20 cellular contexts compared by ENCODE assay signal in genomic region chr12:132207083-132207775, GRCh38.
"Had no signal": no experiment of that assay in that cellular context is flagged by ENCODE, and none has a peak within 500 bp of the region (broad histone marks: within the 10 kb centered on the region; RNA-seq: fewer than 3 reads in every experiment).

No MANE protein-coding gene starts in this region.

- H3K4me3 ChIP-seq: esophagus muscularis mucosa, gastroesophageal sphincter, left ventricle myocardium inferior, lung, sigmoid colon, skin epidermis had no signal

- ATAC-seq: effector memory CD8-positive, alpha-beta T cell; gastroesophageal sphincter; left cardiac atrium; natural killer cell treated with Interleukin-12 subunit alpha and Interleukin-12 subunit beta and Interleukin-15 and Interleukin-18, amount 100 ng/mL, for 72 hours had no signal

- H3K27ac ChIP-seq: epithelial cell of prostate, esophagus muscularis mucosa, gastroesophageal sphincter, left ventricle myocardium inferior, neutrophil, sigmoid colon, skin epidermis had no signal

- DNase-seq: effector memory CD8-positive, alpha-beta T cell; glutamatergic neuron; immature natural killer cell; left cardiac atrium; left ventricle myocardium inferior; mesenchymal stem cell; midbrain; sigmoid colon; stimulated activated naive CD4-positive, alpha-beta T cell; trophoblast cell had no signal

- H3K36me3 ChIP-seq: esophagus muscularis mucosa, gastroesophageal sphincter, left ventricle myocardium inferior, neutrophil, sigmoid colon had no signal

- FAIRE-seq: colon, keratinocyte, urothelium cell line had no signal

- H3K9me3 ChIP-seq: neutrophil had no signal
